Comparison of ENCODE assay signal across 30 cellular contexts in the genomic region with DNA sequence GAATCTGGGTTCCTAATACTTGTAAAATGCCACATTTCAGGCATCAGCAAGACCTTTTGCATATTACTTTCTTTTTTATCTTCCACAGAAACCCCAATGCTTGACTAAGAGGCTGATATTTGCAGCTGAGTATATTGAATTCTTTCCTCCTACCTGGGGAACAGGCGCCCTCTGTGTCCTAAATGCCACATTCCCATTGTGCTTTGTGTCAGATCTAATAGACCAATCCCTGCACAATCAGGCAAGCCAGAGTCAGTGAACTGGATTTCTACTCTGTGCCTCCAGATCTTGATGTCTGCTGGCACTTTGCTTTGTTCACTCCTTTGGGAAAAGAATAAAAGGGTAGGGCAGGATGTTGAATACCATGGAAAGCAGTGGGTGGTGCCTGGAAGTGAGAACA. TPM values are rescaled to one million over a fixed set of nuclear protein-coding genes. Genes with fewer than 3 reads are reported as not detected.
DNase-seq lines count a peak whose midpoint lies in the region; ATAC-seq and TF ChIP-seq lines count a peak whose summit lies in the region.
"Had no signal": no experiment of that assay in that cellular context is flagged by ENCODE, and none has a peak within 500 bp of the region (broad histone marks: within the 10 kb centered on the region; RNA-seq: fewer than 3 reads in every experiment).

No MANE protein-coding gene starts in this region.

- H3K9me3 ChIP-seq in Panc1 (ENCODE audit: control insufficient read depth, insufficient read depth, low read depth, low read length), result no peaks in the 10 kb centered on the region
- H3K9me3 ChIP-seq: Caco-2 had no signal

- no peak overlapping the region for H3K27ac Mint-ChIP-seq in GM23338
- H3K27ac Mint-ChIP-seq in activated T-helper 17 cell treated with anti-CD3 and anti-CD28 coated beads, Interleukin-2, amount 50 U/mL, for 72 hours, result no peak overlapping the region
- H3K27ac Mint-ChIP-seq: activated CD4-positive, alpha-beta T cell treated with anti-CD3 and anti-CD28 coated beads, Interleukin-2, amount 10 ng/mL, durations not matched to agents 24 days and 14 days; activated T-cell treated with anti-CD3 and anti-CD28 coated beads, Interleukin-2, amount 50 U/mL, for 24 hours; HFFc6; naive thymus-derived CD4-positive, alpha-beta T cell had no signal

- H3K9me3 Mint-ChIP-seq in GM23338, result peaks cover 9% of the 10 kb centered on the region; the same call in 2 of the 3 replicates
- no peaks in the 10 kb centered on the region for H3K9me3 Mint-ChIP-seq in activated T-helper 17 cell treated with anti-CD3 and anti-CD28 coated beads, Interleukin-2, amount 50 U/mL, for 72 hours
- H3K9me3 Mint-ChIP-seq: HFFc6 had no signal

- no peak overlapping the region for H3K4me3 Mint-ChIP-seq in GM23338
- no peak overlapping the region for H3K4me3 Mint-ChIP-seq in activated T-helper 17 cell treated with anti-CD3 and anti-CD28 coated beads, Interleukin-2, amount 50 U/mL, for 72 hours
- H3K4me3 Mint-ChIP-seq: activated CD4-positive, alpha-beta T cell treated with anti-CD3 and anti-CD28 coated beads, Interleukin-2, amount 10 ng/mL, durations not matched to agents 24 days and 14 days; activated T-cell treated with anti-CD3 and anti-CD28 coated beads, Interleukin-2, amount 50 U/mL, for 24 hours; HFFc6; naive thymus-derived CD4-positive, alpha-beta T cell had no signal

- peaks cover 3% of the 10 kb centered on the region; the same call in 1 of the 3 replicates for H3K36me3 Mint-ChIP-seq in GM23338 (ENCODE audit: low read depth)
- H3K36me3 Mint-ChIP-seq in activated T-helper 17 cell treated with anti-CD3 and anti-CD28 coated beads, Interleukin-2, amount 50 U/mL, for 72 hours (ENCODE audit: low read depth), result peaks cover 5% of the 10 kb centered on the region

- in situ Hi-C loops in Panc1 (cut with HindIII; ENCODE audit: low pct_unique_long_range_greater_than_20kb, low sequenced_read_pairs), result no loop called here

- ATAC-seq in GM23338, result peak; percentile 87
- ATAC-seq in Panc1, result no peak
- no peak for ATAC-seq in activated T-helper 17 cell treated with anti-CD3 and anti-CD28 coated beads, Interleukin-2, amount 50 U/mL, for 72 hours (replicated peaks)
- ATAC-seq: naive thymus-derived CD4-positive, alpha-beta T cell; SK-N-SH treated with all-trans-retinoic acid at 6 μM for 48 hours had no signal

- H3K27me3 ChIP-seq in GM23338 (ENCODE audit: insufficient read depth) (no peaks in the 10 kb centered on the region), Panc1 (ENCODE audit: control insufficient read depth, insufficient read depth, low read length) (no peaks in the 10 kb centered on the region)
- H3K27me3 ChIP-seq: BLaER1, tibial nerve had no signal

- POLR2A ChIA-PET in Panc1 (lab: Charles Lee), result no interaction called here

- DNase-seq in GM23338 (ENCODE audit: low spot score) (peak; percentile 66), Panc1 (ENCODE audit: low read depth, low spot score) (no peak), iPS-NIHi7 (ENCODE audit: extremely low spot score) (peak; percentile 32), NCI-H510A treated with DMSO at 0.1 percent for 48 hours (lab: John Stamatoyannopoulos, UW) (no peak)
- DNase-seq in stimulated activated CD8-positive, alpha-beta memory T cell treated with anti-CD3 and anti-CD28 coated beads, Interleukin-4, amount 100 ng/mL, for 48 hours, result no peak
- DNase-seq in activated CD4-positive, alpha-beta T cell treated with anti-CD3 and anti-CD28 coated beads for 1 hour, result no peak
- DNase-seq: activated CD4-positive, alpha-beta T cell treated with anti-CD3 and anti-CD28 coated beads, Interleukin-2, amount 10 ng/mL, durations not matched to agents 24 days and 14 days; activated gamma-delta T cell treated with Interleukin-2 at 50 U/mL for 16 hours; activated T-cell treated with anti-CD3 and anti-CD28 coated beads, Interleukin-2, amount 50 U/mL, for 24 hours; HFFc6; hypothalamus; midbrain; naive thymus-derived CD4-positive, alpha-beta T cell; NCI-H1436; NCI-H2081 treated with DMSO at 0.1 percent for 48 hours; stimulated activated CD4-positive, alpha-beta T cell treated with anti-CD3 and anti-CD28 coated beads, Interleukin-1b, Interleukin-23, amount 100 ng/mL, for 48 hours; T-helper 2 cell had no signal

- H3K27ac ChIP-seq in 22Rv1 (no peak overlapping the region), GM23338 (ENCODE audit: low read depth) (no peak overlapping the region), Panc1 (ENCODE audit: low read length) (no peak overlapping the region)
- H3K27ac ChIP-seq: BLaER1, tibial nerve had no signal

- BruUV-seq in Panc1 (replicated peaks; lab: Mats Ljungman, UMichigan), result no TSS peak

- CTCF ChIA-PET in Panc1 (lab: Charles Lee), result no interaction called here

- H3F3A ChIP-seq in GM23338 (replicated peaks; ENCODE audit: low read depth), result no peaks in the 10 kb centered on the region

- TF ChIP-seq CTCF in 22Rv1 (IDR thresholded peaks at IDR 0.05) (peak; percentile 32), GM23338 (conservative IDR thresholded peaks at IDR 0.05; ENCODE audit: low read depth in 2 of 2) (peak; percentile 46 to 67; a peak in 3 of 4 replicates), Panc1 (IDR thresholded peaks at IDR 0.05) (peak; percentile 3; the same call in 1 of the 2 replicates)

- H3K9me2 ChIP-seq in GM23338 (ENCODE audit: insufficient read depth), result no peaks in the 10 kb centered on the region

- peaks cover 4% of the 10 kb centered on the region; the same call in 1 of the 3 replicates for H3K4me1 Mint-ChIP-seq in GM23338
- no peaks in the 10 kb centered on the region for H3K4me1 Mint-ChIP-seq in activated T-helper 17 cell treated with anti-CD3 and anti-CD28 coated beads, Interleukin-2, amount 50 U/mL, for 72 hours
- H3K4me1 Mint-ChIP-seq: activated CD4-positive, alpha-beta T cell treated with anti-CD3 and anti-CD28 coated beads, Interleukin-2, amount 10 ng/mL, durations not matched to agents 24 days and 14 days; naive thymus-derived CD4-positive, alpha-beta T cell had no signal

- H4K20me1 ChIP-seq in GM23338 (replicated peaks; ENCODE audit: insufficient read depth), result no peaks in the 10 kb centered on the region
- H4K20me1 ChIP-seq: BLaER1 had no signal

- H3K4me2 ChIP-seq in GM23338, result no peak overlapping the region
- H3K4me2 ChIP-seq: BLaER1, smooth muscle cell had no signal

- H2AFZ ChIP-seq in GM23338, result 0 out of 2 replicates have a peak overlapping the region, but pooled peaks have one; percentile 5

- H3K79me2 ChIP-seq in GM23338 (replicated peaks; ENCODE audit: insufficient read depth), result no peaks in the 10 kb centered on the region

- no peaks in the 10 kb centered on the region for H3K27me3 Mint-ChIP-seq in GM23338 (ENCODE audit: insufficient read depth, low read depth, poor library complexity)
- no peaks in the 10 kb centered on the region for H3K27me3 Mint-ChIP-seq in activated T-helper 17 cell treated with anti-CD3 and anti-CD28 coated beads, Interleukin-2, amount 50 U/mL, for 72 hours
- H3K27me3 Mint-ChIP-seq: activated CD4-positive, alpha-beta T cell treated with anti-CD3 and anti-CD28 coated beads, Interleukin-2, amount 10 ng/mL, durations not matched to agents 24 days and 14 days; activated T-cell treated with anti-CD3 and anti-CD28 coated beads, Interleukin-2, amount 50 U/mL, for 24 hours had no signal

- intact Hi-C loops in Panc1 (cut with micrococcal nuclease; ENCODE audit: unreplicated experiment), result no loop called here

- H3K4me3 ChIP-seq in GM23338 (no peak overlapping the region), Panc1 (ENCODE audit: low read depth in 2 of 2, low read length in 2 of 2) (no peak overlapping the region)
- H3K4me3 ChIP-seq: BLaER1, smooth muscle cell, tibial nerve had no signal

- H3K4me1 ChIP-seq in GM23338 (ENCODE audit: insufficient read depth), result no peaks in the 10 kb centered on the region
- H3K4me1 ChIP-seq in Panc1 (ENCODE audit: control insufficient read depth, insufficient read depth, low read length), result no peaks in the 10 kb centered on the region
- H3K4me1 ChIP-seq: BLaER1, tibial nerve had no signal

- 0 out of 2 replicates have a peak, but pooled peaks cover 6% of the 10 kb centered on the region for H3K36me3 ChIP-seq in GM23338 (ENCODE audit: insufficient read depth)
- H3K36me3 ChIP-seq in Panc1 (ENCODE audit: control insufficient read depth, insufficient read depth, low read length), result no peaks in the 10 kb centered on the region
- H3K36me3 ChIP-seq: BLaER1, tibial nerve had no signal

TF ChIP-seq in GM23338, 12 proteins besides CTCF, POLR2A, EP300 and RAD21 (continues in another document):
- TF ChIP-seq, protein P1, sequence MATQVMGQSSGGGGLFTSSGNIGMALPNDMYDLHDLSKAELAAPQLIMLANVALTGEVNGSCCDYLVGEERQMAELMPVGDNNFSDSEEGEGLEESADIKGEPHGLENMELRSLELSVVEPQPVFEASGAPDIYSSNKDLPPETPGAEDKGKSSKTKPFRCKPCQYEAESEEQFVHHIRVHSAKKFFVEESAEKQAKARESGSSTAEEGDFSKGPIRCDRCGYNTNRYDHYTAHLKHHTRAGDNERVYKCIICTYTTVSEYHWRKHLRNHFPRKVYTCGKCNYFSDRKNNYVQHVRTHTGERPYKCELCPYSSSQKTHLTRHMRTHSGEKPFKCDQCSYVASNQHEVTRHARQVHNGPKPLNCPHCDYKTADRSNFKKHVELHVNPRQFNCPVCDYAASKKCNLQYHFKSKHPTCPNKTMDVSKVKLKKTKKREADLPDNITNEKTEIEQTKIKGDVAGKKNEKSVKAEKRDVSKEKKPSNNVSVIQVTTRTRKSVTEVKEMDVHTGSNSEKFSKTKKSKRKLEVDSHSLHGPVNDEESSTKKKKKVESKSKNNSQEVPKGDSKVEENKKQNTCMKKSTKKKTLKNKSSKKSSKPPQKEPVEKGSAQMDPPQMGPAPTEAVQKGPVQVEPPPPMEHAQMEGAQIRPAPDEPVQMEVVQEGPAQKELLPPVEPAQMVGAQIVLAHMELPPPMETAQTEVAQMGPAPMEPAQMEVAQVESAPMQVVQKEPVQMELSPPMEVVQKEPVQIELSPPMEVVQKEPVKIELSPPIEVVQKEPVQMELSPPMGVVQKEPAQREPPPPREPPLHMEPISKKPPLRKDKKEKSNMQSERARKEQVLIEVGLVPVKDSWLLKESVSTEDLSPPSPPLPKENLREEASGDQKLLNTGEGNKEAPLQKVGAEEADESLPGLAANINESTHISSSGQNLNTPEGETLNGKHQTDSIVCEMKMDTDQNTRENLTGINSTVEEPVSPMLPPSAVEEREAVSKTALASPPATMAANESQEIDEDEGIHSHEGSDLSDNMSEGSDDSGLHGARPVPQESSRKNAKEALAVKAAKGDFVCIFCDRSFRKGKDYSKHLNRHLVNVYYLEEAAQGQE (IDR thresholded peaks at IDR 0.05; ENCODE audit: unreplicated experiment), result no peak

RNA-seq across cellular contexts. Expression of a gene that starts 22.4 kb away (rescaled TPM):
- total RNA-seq in GM23338 (2014; rRNA removed; shearing (Covaris generic)), result 0.38 TPM in 1 of 2 replicates, not detected in the other
- polyA plus RNA-seq in GM23338 (2016; fragmentation: Nextera tagmentation; extraction: Ambion mirVana), result not detected in 2 replicates
- not detected for total RNA-seq in Panc1 (2021; ENCODE audit: unreplicated experiment)
- polyA plus RNA-seq in Panc1 (2012; ENCODE audit: insufficient read length), result not detected
- total RNA-seq in activated T-helper 17 cell treated with anti-CD3 and anti-CD28 coated beads, Interleukin-2, amount 50 U/mL, for 72 hours, result not detected
- total RNA-seq: activated CD4-positive, alpha-beta T cell treated with anti-CD3 and anti-CD28 coated beads, Interleukin-2, amount 10 ng/mL, durations not matched to agents 24 days and 14 days; activated CD8-positive, alpha-beta memory T cell treated with anti-CD3 and anti-CD28 coated beads for 36 hours; Caco-2; dermis microvascular lymphatic vessel endothelial cell; HFFc6; lower leg skin; naive thymus-derived CD4-positive, alpha-beta T cell; omental fat pad; renal cortical epithelial cell; smooth muscle cell; tibial nerve had no signal
- polyA plus RNA-seq: keratinocyte; naive thymus-derived CD4-positive, alpha-beta T cell; smooth muscle cell had no signal

RNA-seq across cellular contexts. Expression of a gene that starts 38.1 kb away (rescaled TPM):
- 9.0 and 9.3 TPM in 2 replicates for total RNA-seq in GM23338 (2014; rRNA removed; shearing (Covaris generic))
- 22.0 and 22.6 TPM in 2 replicates for polyA plus RNA-seq in GM23338 (2016; fragmentation: Nextera tagmentation; extraction: Ambion mirVana)
- total RNA-seq in Panc1 (2021; ENCODE audit: unreplicated experiment), result 6.0 TPM
- 3.5 TPM for polyA plus RNA-seq in Panc1 (2012; ENCODE audit: insufficient read length)
- 1 to 10 TPM; 8.2 to 9.7 TPM for total RNA-seq in activated T-helper 17 cell treated with anti-CD3 and anti-CD28 coated beads, Interleukin-2, amount 50 U/mL, for 72 hours

Comparison
In these comparisons a context has a peak if more than half of its experiments do, and no peak if none do; other contexts are left out.
1. CTCF ChIP-seq: peak in every context shown above with its lines; median percentile 56 in GM23338; 32 in 22Rv1; 3 in Panc1.
2. DNase-seq: peak in GM23338 (single experiment) and iPS-NIHi7 (single experiment); none in Panc1 (single experiment), stimulated activated CD8-positive, alpha-beta memory T cell treated with anti-CD3 and anti-CD28 coated beads, Interleukin-4, amount 100 ng/mL, for 48 hours (single experiment), activated CD4-positive, alpha-beta T cell treated with anti-CD3 and anti-CD28 coated beads for 1 hour (single experiment) and NCI-H510A treated with DMSO at 0.1 percent for 48 hours (single experiment).